Comparison of ENCODE assay signal across 10 cellular contexts in the genomic region with DNA sequence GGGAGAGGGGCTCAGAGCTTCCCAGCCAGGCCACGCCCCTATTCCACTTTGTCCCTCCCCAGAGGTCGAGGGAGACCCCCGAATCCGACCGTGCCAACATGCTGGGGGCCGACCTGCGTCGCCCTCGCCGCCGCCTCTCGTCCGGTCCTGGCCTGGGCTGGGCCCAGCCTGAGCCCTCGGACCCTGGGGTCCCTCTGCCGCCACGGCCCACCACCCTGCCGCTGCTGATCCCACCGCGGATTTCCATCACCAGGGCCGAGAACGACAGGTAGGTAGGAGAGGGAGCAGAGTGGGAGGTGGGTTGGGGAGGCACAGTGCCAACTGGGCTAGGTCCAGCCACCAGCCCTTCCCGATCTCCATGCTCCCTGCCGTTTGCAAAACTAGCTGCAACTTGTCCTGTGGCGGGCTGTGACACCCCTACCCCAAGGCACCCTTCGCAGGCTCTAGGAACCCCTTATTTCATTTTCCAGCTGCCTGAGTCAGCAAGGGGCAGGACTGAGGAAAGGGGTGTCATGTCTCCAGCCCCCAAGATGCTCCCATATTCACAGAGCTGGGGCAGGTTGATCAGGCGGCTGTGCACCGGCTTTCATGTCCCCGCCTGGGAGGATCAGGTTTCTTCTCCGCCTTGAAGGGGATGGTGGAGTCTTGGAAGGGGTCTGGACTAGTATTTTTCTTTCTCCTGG. TPM values are rescaled to one million over a fixed set of nuclear protein-coding genes. Genes with fewer than 3 reads are reported as not detected.
DNase-seq lines count a peak whose midpoint lies in the region; ATAC-seq lines count a peak whose summit lies in the region.
"Had no signal": no experiment of that assay in that cellular context is flagged by ENCODE, and none has a peak within 500 bp of the region (broad histone marks: within the 10 kb centered on the region; RNA-seq: fewer than 3 reads in every experiment).

No MANE protein-coding gene starts in this region.

- ATAC-seq in GM21528 (IDR thresholded peaks at IDR 0.05; ENCODE audit: low FRiP score, unreplicated experiment): no peak

- no peak overlapping the region for H3K27ac ChIP-seq in HUES6 (ENCODE audit: low read depth, low read length)
- peak overlapping the region; percentile 49 for H3K27ac ChIP-seq in mesodermal cell (ENCODE audit: low read depth, low read length, severe bottlenecking)

- H3K36me3 Mint-ChIP-seq in activated T-helper 1 cell treated with anti-CD3 and anti-CD28 coated beads, Interleukin-12 subunit alpha, Interleukin-12 subunit beta, Interleukin-2, Interleukin-4 antibody, amounts not matched to agents 30 ng/mL and 10 ng/mL and 1 ng/mL, durations not matched to agents 14 hours and 24 hours and 36 hours (ENCODE audit: low read depth): peaks cover 11% of the 10 kb centered on the region

- H3K9ac ChIP-seq in HUES6 (ENCODE audit: low read length): no peak overlapping the region

- DNase-seq in COR-L47 (lab: John Stamatoyannopoulos, UW) (peak; percentile 12), NCI-H2029 (lab: John Stamatoyannopoulos, UW) (no peak), AG08395 (ENCODE audit: low spot score) (no peak)
- DNase-seq in activated T-helper 1 cell treated with anti-CD3 and anti-CD28 coated beads, Interleukin-12 subunit alpha, Interleukin-12 subunit beta, Interleukin-2, Interleukin-4 antibody, amounts not matched to agents 30 ng/mL and 10 ng/mL and 1 ng/mL, durations not matched to agents 14 hours and 24 hours and 36 hours (ENCODE audit: low spot score): no peak
- no peak for DNase-seq in NK-92 treated with Interleukin-12 subunit alpha and Interleukin-12 subunit beta, amount 100 ng/mL, for 24 hours (lab: John Stamatoyannopoulos, UW)
- DNase-seq: cerebellar nuclear complex, KG1 had no signal

- H3K4me1 Mint-ChIP-seq in activated T-helper 1 cell treated with anti-CD3 and anti-CD28 coated beads, Interleukin-12 subunit alpha, Interleukin-12 subunit beta, Interleukin-2, Interleukin-4 antibody, amounts not matched to agents 30 ng/mL and 10 ng/mL and 1 ng/mL, durations not matched to agents 14 hours and 24 hours and 36 hours (ENCODE audit: low read depth): peaks cover 51% of the 10 kb centered on the region

- intact Hi-C loops in activated T-helper 1 cell treated with anti-CD3 and anti-CD28 coated beads, Interleukin-12 subunit alpha, Interleukin-12 subunit beta, Interleukin-2, Interleukin-4 antibody, amounts not matched to agents 30 ng/mL and 10 ng/mL and 1 ng/mL, durations not matched to agents 14 hours and 24 hours and 36 hours (cut with micrococcal nuclease): loop anchor here (5.0 kb wide), 1 partner anchor 235 kb away; a partner anchor contains a TSS

- peaks cover 22% of the 10 kb centered on the region for H3K4me1 ChIP-seq in HUES6 (ENCODE audit: control insufficient read depth, insufficient read depth, low read length)
- H3K4me1 ChIP-seq in mesodermal cell (ENCODE audit: control insufficient read depth, insufficient read depth, low read length, poor library complexity, severe bottlenecking): peaks cover 16% of the 10 kb centered on the region

- peak overlapping the region; percentile 38 for H3K4me3 ChIP-seq in HUES6 (ENCODE audit: low read depth, low read length)
- peak overlapping the region; percentile 54 for H3K4me3 ChIP-seq in mesodermal cell (ENCODE audit: extremely low read depth, insufficient read depth, low read length, poor library complexity, severe bottlenecking)

- H3K36me3 ChIP-seq in HUES6 (ENCODE audit: control insufficient read depth, insufficient read depth, low read length): no peaks in the 10 kb centered on the region
- no peaks in the 10 kb centered on the region for H3K36me3 ChIP-seq in mesodermal cell (ENCODE audit: control insufficient read depth, insufficient read depth, low read length)

- peaks cover 70% of the 10 kb centered on the region for H3K27me3 ChIP-seq in HUES6 (ENCODE audit: control insufficient read depth, insufficient read depth, low read length)

- no peaks in the 10 kb centered on the region for H3K9me3 Mint-ChIP-seq in activated T-helper 1 cell treated with anti-CD3 and anti-CD28 coated beads, Interleukin-12 subunit alpha, Interleukin-12 subunit beta, Interleukin-2, Interleukin-4 antibody, amounts not matched to agents 30 ng/mL and 10 ng/mL and 1 ng/mL, durations not matched to agents 14 hours and 24 hours and 36 hours

- WGBS in mesodermal cell (ENCODE audit: insufficient coverage in 2 of 2), 2 experiments: 6 to 23% methylated on average over 10 to 19 of the region's 29 CpGs

- no peaks in the 10 kb centered on the region for H3K9me3 ChIP-seq in HUES6 (ENCODE audit: control insufficient read depth, insufficient read depth, low read depth, low read length)
- H3K9me3 ChIP-seq in mesodermal cell (ENCODE audit: control insufficient read depth, low read length): no peaks in the 10 kb centered on the region

- peak overlapping the region; percentile 81 for H3K4me3 Mint-ChIP-seq in activated T-helper 1 cell treated with anti-CD3 and anti-CD28 coated beads, Interleukin-12 subunit alpha, Interleukin-12 subunit beta, Interleukin-2, Interleukin-4 antibody, amounts not matched to agents 30 ng/mL and 10 ng/mL and 1 ng/mL, durations not matched to agents 14 hours and 24 hours and 36 hours

- H3K27me3 Mint-ChIP-seq in activated T-helper 1 cell treated with anti-CD3 and anti-CD28 coated beads, Interleukin-12 subunit alpha, Interleukin-12 subunit beta, Interleukin-2, Interleukin-4 antibody, amounts not matched to agents 30 ng/mL and 10 ng/mL and 1 ng/mL, durations not matched to agents 14 hours and 24 hours and 36 hours (ENCODE audit: insufficient read depth): peaks cover 4% of the 10 kb centered on the region

- peak overlapping the region; percentile 24 for H3K27ac Mint-ChIP-seq in activated T-helper 1 cell treated with anti-CD3 and anti-CD28 coated beads, Interleukin-12 subunit alpha, Interleukin-12 subunit beta, Interleukin-2, Interleukin-4 antibody, amounts not matched to agents 30 ng/mL and 10 ng/mL and 1 ng/mL, durations not matched to agents 14 hours and 24 hours and 36 hours

RNA-seq across cellular contexts. Expression of a gene that starts 2.6 kb away (rescaled TPM):
- total RNA-seq in activated T-helper 1 cell treated with anti-CD3 and anti-CD28 coated beads, Interleukin-12 subunit alpha, Interleukin-12 subunit beta, Interleukin-2, Interleukin-4 antibody, amounts not matched to agents 30 ng/mL and 10 ng/mL and 1 ng/mL, durations not matched to agents 14 hours and 24 hours and 36 hours: 67.7 and 71.1 TPM in 2 replicates
- 5.8 TPM for polyA plus RNA-seq in mesodermal cell (2013, experiment 1 of 2)
- polyA plus RNA-seq in mesodermal cell (2013, experiment 2 of 2): 5.3 TPM

RNA-seq across cellular contexts. Expression of a gene that starts 14.4 kb away (rescaled TPM):
- 320 and 326 TPM in 2 replicates for total RNA-seq in activated T-helper 1 cell treated with anti-CD3 and anti-CD28 coated beads, Interleukin-12 subunit alpha, Interleukin-12 subunit beta, Interleukin-2, Interleukin-4 antibody, amounts not matched to agents 30 ng/mL and 10 ng/mL and 1 ng/mL, durations not matched to agents 14 hours and 24 hours and 36 hours
- polyA plus RNA-seq in mesodermal cell (2013, experiment 1 of 2): 222 TPM
- 182 TPM for polyA plus RNA-seq in mesodermal cell (2013, experiment 2 of 2)

RNA-seq across cellular contexts. Expression of a gene that starts 37.4 kb away (rescaled TPM):
- 268 and 271 TPM in 2 replicates for total RNA-seq in activated T-helper 1 cell treated with anti-CD3 and anti-CD28 coated beads, Interleukin-12 subunit alpha, Interleukin-12 subunit beta, Interleukin-2, Interleukin-4 antibody, amounts not matched to agents 30 ng/mL and 10 ng/mL and 1 ng/mL, durations not matched to agents 14 hours and 24 hours and 36 hours
- 83.0 TPM for polyA plus RNA-seq in mesodermal cell (2013, experiment 1 of 2)
- polyA plus RNA-seq in mesodermal cell (2013, experiment 2 of 2): 69.6 TPM
